10 cellular contexts compared by ENCODE assay signal in the genomic region with DNA sequence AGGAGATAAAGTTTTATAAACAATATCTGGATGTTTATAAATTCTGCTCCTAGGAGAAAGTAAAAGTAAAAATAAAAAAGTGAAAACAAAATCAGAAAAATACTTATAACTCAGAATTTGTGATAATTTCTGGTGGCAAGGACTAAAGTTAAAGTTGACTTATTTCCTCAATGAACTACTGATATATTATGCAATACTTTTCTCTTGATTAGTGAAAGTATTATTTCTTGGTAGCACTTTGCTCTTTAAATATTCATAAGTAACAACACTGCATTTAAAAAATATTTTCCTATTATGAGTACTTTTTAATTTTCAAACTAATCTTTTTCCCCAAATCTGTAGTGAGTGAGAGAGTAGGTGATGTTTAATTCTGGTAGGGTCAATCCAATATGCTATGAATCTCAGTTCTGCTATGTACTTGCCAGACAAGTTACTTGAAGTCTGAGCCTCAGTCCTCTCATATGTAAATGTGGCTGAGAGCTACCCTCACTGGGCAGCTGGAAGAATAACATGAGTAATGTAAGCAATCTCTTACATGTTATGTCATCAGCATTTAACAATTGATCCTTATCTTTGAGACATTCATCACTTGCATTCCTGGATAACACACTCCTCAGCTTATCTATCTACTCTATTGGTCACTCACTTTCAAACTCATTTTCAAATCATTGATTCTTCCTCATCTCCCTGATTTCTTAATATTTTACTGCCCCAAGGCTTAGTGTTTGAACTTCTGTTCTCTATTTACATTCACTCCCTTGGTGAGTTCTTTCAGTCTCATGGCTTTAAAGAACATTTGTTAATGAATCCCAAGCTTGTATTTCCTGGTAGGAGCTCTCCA.
DNase-seq lines count a peak whose midpoint lies in the region; ATAC-seq, FAIRE-seq and TF ChIP-seq lines count a peak whose summit lies in the region.
"Had no signal": no experiment of that assay in that cellular context is flagged by ENCODE, and none has a peak within 500 bp of the region (broad histone marks: within the 10 kb centered on the region; RNA-seq: fewer than 3 reads in every experiment).

No MANE protein-coding gene starts in this region.

- FAIRE-seq in endothelial cell of umbilical vein (lab: Jason Lieb, UNC): peak; percentile 80
- no peak for FAIRE-seq in GM19239 (lab: Jason Lieb, UNC)

- peak overlapping the region; percentile 80 for H3K27ac Mint-ChIP-seq in nephron progenitor cell
- H3K27ac Mint-ChIP-seq: activated CD4-positive, alpha-beta memory T cell treated with anti-CD3 and anti-CD28 coated beads, Interleukin-2, amount 10 ng/mL, durations not matched to agents 7 days and 5 days; stimulated activated naive B cell treated with anti-CD40 and anti-IgM and Interleukin-4, amounts not matched to agents 10 μg/mL and 1 μg/mL and 100 μg/mL, for 72 hours had no signal

- no peak for DNase-seq in DND-41
- peak; percentile 28 for DNase-seq in NAMALWA (ENCODE audit: low spot score)
- DNase-seq in endothelial cell of umbilical vein (ENCODE audit: low read depth, low spot score): peak; percentile 89
- no peak for DNase-seq in nephron progenitor cell
- DNase-seq in activated naive CD4-positive, alpha-beta T cell treated with anti-CD3 and anti-CD28 coated beads, Interleukin-2, amount 50 U/mL, for 16 hours: no peak
- DNase-seq in GM19239 (ENCODE audit: insufficient read length, low spot score): no peak
- DNase-seq in stimulated activated CD4-positive, alpha-beta T cell treated with anti-CD3 and anti-CD28 coated beads, Interleukin-2, amount 100 ng/mL, for 24 hours: no peak
- DNase-seq: activated CD4-positive, alpha-beta memory T cell treated with anti-CD3 and anti-CD28 coated beads, Interleukin-2, amount 10 ng/mL, durations not matched to agents 7 days and 5 days; stimulated activated naive B cell treated with anti-CD40 and anti-IgM and Interleukin-4, amounts not matched to agents 10 μg/mL and 1 μg/mL and 100 μg/mL, for 72 hours had no signal

- no peaks in the 10 kb centered on the region for H3K9me1 ChIP-seq in endothelial cell of umbilical vein (replicated peaks; ENCODE audit: control insufficient read depth, extremely low read depth, insufficient read depth, low read length)

- no peak overlapping the region for H3K4me2 ChIP-seq in DND-41 (ENCODE audit: insufficient read depth, low read length)
- H3K4me2 ChIP-seq in endothelial cell of umbilical vein (ENCODE audit: insufficient read depth, low read length): peak overlapping the region; percentile 53

- H3K4me3 Mint-ChIP-seq in nephron progenitor cell: peak overlapping the region; percentile 5
- H3K4me3 Mint-ChIP-seq: activated CD4-positive, alpha-beta memory T cell treated with anti-CD3 and anti-CD28 coated beads, Interleukin-2, amount 10 ng/mL, durations not matched to agents 7 days and 5 days; stimulated activated naive B cell treated with anti-CD40 and anti-IgM and Interleukin-4, amounts not matched to agents 10 μg/mL and 1 μg/mL and 100 μg/mL, for 72 hours had no signal

- H3K79me2 ChIP-seq in DND-41 (ENCODE audit: insufficient read depth, low read length) (no peaks in the 10 kb centered on the region), endothelial cell of umbilical vein (ENCODE audit: control insufficient read depth, insufficient read depth, low read length) (no peaks in the 10 kb centered on the region)

- POLR2A ChIA-PET in endothelial cell of umbilical vein (lab: Charles Lee): no interaction called here

- no peaks in the 10 kb centered on the region for H3K9me3 Mint-ChIP-seq in nephron progenitor cell
- H3K9me3 Mint-ChIP-seq: activated CD4-positive, alpha-beta memory T cell treated with anti-CD3 and anti-CD28 coated beads, Interleukin-2, amount 10 ng/mL, durations not matched to agents 7 days and 5 days; stimulated activated naive B cell treated with anti-CD40 and anti-IgM and Interleukin-4, amounts not matched to agents 10 μg/mL and 1 μg/mL and 100 μg/mL, for 72 hours had no signal

- H3K4me3 ChIP-seq in DND-41 (ENCODE audit: low read depth in 1 of 2, low read length in 2 of 2) (no peak overlapping the region), endothelial cell of umbilical vein (replicated peaks in 1 of 3; ENCODE audit: insufficient read depth in 1 of 3, low read depth in 1 of 3, low read length in 3 of 3) (no peak overlapping the region)

- 0 out of 3 replicates have a peak, but pooled peaks have one; percentile 33 for ATAC-seq in DND-41 (ENCODE audit: insufficient read depth, low read depth)
- no peak for ATAC-seq in GM18907 (IDR thresholded peaks at IDR 0.05; ENCODE audit: unreplicated experiment)

- peaks cover 19% of the 10 kb centered on the region for H3K36me3 Mint-ChIP-seq in nephron progenitor cell (ENCODE audit: low read depth)

- H3K9me3 ChIP-seq in DND-41 (ENCODE audit: insufficient read depth, low read length, severe bottlenecking) (no peaks in the 10 kb centered on the region), endothelial cell of umbilical vein (replicated peaks; ENCODE audit: control insufficient read depth, insufficient read depth, low read length) (no peaks in the 10 kb centered on the region)

- H3K36me3 ChIP-seq in DND-41 (ENCODE audit: insufficient read depth, low read length) (peaks cover 9% of the 10 kb centered on the region; the same call in 1 of the 2 replicates), endothelial cell of umbilical vein (ENCODE audit: control insufficient read depth in 2 of 2, extremely low read depth in 1 of 2, insufficient read depth in 2 of 2, low read length in 2 of 2) (no peaks in the 10 kb centered on the region)

- intact Hi-C loops in endothelial cell of umbilical vein (cut with micrococcal nuclease): loop anchor here (10.0 kb wide), 1 partner anchor 348 kb away; the partner anchor contains the start of gene DGKH

- H3K4me1 ChIP-seq in DND-41 (ENCODE audit: insufficient read depth, low read length): no peaks in the 10 kb centered on the region
- H3K4me1 ChIP-seq in endothelial cell of umbilical vein (ENCODE audit: control insufficient read depth, extremely low read depth, insufficient read depth, low read length): peaks cover 41% of the 10 kb centered on the region

- dilution Hi-C loops in endothelial cell of umbilical vein (cut with MboI; ENCODE audit: extremely low pct_ligation_motif_present, low sequenced_read_pairs): no loop called here

- H4K20me1 ChIP-seq in DND-41 (ENCODE audit: insufficient read depth, low read length): no peaks in the 10 kb centered on the region
- H4K20me1 ChIP-seq in endothelial cell of umbilical vein (replicated peaks; ENCODE audit: control insufficient read depth, extremely low read depth, insufficient read depth, low read length): no peaks in the 10 kb centered on the region

- H3K4me1 Mint-ChIP-seq in nephron progenitor cell: peaks cover 57% of the 10 kb centered on the region
- H3K4me1 Mint-ChIP-seq: activated CD4-positive, alpha-beta memory T cell treated with anti-CD3 and anti-CD28 coated beads, Interleukin-2, amount 10 ng/mL, durations not matched to agents 7 days and 5 days had no signal

- TF ChIP-seq CTCF in DND-41 (IDR thresholded peaks at IDR 0.05; ENCODE audit: borderline replicate concordance, extremely low read depth, low read length, poor library complexity, severe bottlenecking): no peak
- no peak for TF ChIP-seq CTCF in endothelial cell of umbilical vein (IDR thresholded peaks at IDR 0.05; ENCODE audit: extremely low read depth in 1 of 2, insufficient read depth in 1 of 2, low read depth in 1 of 2, low read length in 2 of 2)
- TF ChIP-seq CTCF in nephron progenitor cell (IDR thresholded peaks at IDR 0.05): no peak

- no peak overlapping the region for H3K27ac ChIP-seq in DND-41 (ENCODE audit: low read length)
- peak overlapping the region; percentile 88 for H3K27ac ChIP-seq in endothelial cell of umbilical vein (ENCODE audit: insufficient read depth, low read depth, low read length)

- TF ChIP-seq POLR2A in endothelial cell of umbilical vein (IDR thresholded peaks at IDR 0.05; ENCODE audit: low read depth, low read length): no peak

- CTCF ChIA-PET in endothelial cell of umbilical vein (lab: Charles Lee): interaction anchor here (0.6 to 1.8 kb wide), 3 partner anchors 21 to 303 kb away, joined by 3 to 16 read pairs (median 6); no protein-coding TSS in a partner anchor

- BruUV-seq in endothelial cell of umbilical vein (replicated peaks; lab: Mats Ljungman, UMichigan): TSS peak; percentile 54

- H3K27me3 Mint-ChIP-seq in nephron progenitor cell (ENCODE audit: low read depth, poor library complexity): no peaks in the 10 kb centered on the region
- H3K27me3 Mint-ChIP-seq: activated CD4-positive, alpha-beta memory T cell treated with anti-CD3 and anti-CD28 coated beads, Interleukin-2, amount 10 ng/mL, durations not matched to agents 7 days and 5 days; stimulated activated naive B cell treated with anti-CD40 and anti-IgM and Interleukin-4, amounts not matched to agents 10 μg/mL and 1 μg/mL and 100 μg/mL, for 72 hours had no signal

- H3K9ac ChIP-seq in DND-41 (ENCODE audit: low read depth, low read length): no peak overlapping the region
- peak overlapping the region; percentile 27 for H3K9ac ChIP-seq in endothelial cell of umbilical vein (replicated peaks; ENCODE audit: extremely low read depth, insufficient read depth, low read length)

- no peaks in the 10 kb centered on the region for H3K27me3 ChIP-seq in DND-41 (ENCODE audit: insufficient read depth, low read length, poor library complexity)
- no peaks in the 10 kb centered on the region for H3K27me3 ChIP-seq in endothelial cell of umbilical vein (ENCODE audit: control insufficient read depth in 2 of 2, insufficient read depth in 2 of 2, low read length in 2 of 2)

- H2AFZ ChIP-seq in DND-41 (ENCODE audit: low read depth, low read length) (no peak overlapping the region), endothelial cell of umbilical vein (ENCODE audit: low read depth, low read length) (no peak overlapping the region)

TF ChIP-seq in endothelial cell of umbilical vein, 7 proteins besides CTCF, POLR2A, EP300 and RAD21:
- no peak for TF ChIP-seq EZH2 (IDR thresholded peaks at IDR 0.05; ENCODE audit: borderline replicate concordance, low read depth, low read length, severe bottlenecking)
- TF ChIP-seq MYC (IDR thresholded peaks at IDR 0.05; ENCODE audit: low read depth, low read length): no peak
- TF ChIP-seq JUN (IDR thresholded peaks at IDR 0.05; ENCODE audit: borderline replicate concordance, insufficient read depth, insufficient read length, low read depth): peak; percentile 73
- TF ChIP-seq, protein P1, sequence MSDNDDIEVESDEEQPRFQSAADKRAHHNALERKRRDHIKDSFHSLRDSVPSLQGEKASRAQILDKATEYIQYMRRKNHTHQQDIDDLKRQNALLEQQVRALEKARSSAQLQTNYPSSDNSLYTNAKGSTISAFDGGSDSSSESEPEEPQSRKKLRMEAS (IDR thresholded peaks at IDR 0.05; ENCODE audit: insufficient read depth, insufficient read length): no peak
- peak; percentile 96 for TF ChIP-seq GATA2 (IDR thresholded peaks at IDR 0.05; ENCODE audit: insufficient read depth, insufficient read length, low read depth, low read length)
- TF ChIP-seq FOS (IDR thresholded peaks at IDR 0.05; ENCODE audit: borderline replicate concordance, insufficient read depth, low read length): peak; percentile 31
- peak; percentile 46 for TF ChIP-seq POLR2AphosphoS5 (IDR thresholded peaks at IDR 0.05; ENCODE audit: insufficient read depth, low read depth, low read length)

Comparison
In these comparisons a context has a peak if more than half of its experiments do, and no peak if none do; other contexts are left out.
1. DNase-seq: peak in NAMALWA (single experiment) and endothelial cell of umbilical vein (single experiment); none in DND-41 (single experiment), nephron progenitor cell (single experiment), activated naive CD4-positive, alpha-beta T cell treated with anti-CD3 and anti-CD28 coated beads, Interleukin-2, amount 50 U/mL, for 16 hours (single experiment), GM19239 (single experiment) and stimulated activated CD4-positive, alpha-beta T cell treated with anti-CD3 and anti-CD28 coated beads, Interleukin-2, amount 100 ng/mL, for 24 hours (0 of 2).